Comparison of ENCODE assay signal across 12 cellular contexts in the genomic region with DNA sequence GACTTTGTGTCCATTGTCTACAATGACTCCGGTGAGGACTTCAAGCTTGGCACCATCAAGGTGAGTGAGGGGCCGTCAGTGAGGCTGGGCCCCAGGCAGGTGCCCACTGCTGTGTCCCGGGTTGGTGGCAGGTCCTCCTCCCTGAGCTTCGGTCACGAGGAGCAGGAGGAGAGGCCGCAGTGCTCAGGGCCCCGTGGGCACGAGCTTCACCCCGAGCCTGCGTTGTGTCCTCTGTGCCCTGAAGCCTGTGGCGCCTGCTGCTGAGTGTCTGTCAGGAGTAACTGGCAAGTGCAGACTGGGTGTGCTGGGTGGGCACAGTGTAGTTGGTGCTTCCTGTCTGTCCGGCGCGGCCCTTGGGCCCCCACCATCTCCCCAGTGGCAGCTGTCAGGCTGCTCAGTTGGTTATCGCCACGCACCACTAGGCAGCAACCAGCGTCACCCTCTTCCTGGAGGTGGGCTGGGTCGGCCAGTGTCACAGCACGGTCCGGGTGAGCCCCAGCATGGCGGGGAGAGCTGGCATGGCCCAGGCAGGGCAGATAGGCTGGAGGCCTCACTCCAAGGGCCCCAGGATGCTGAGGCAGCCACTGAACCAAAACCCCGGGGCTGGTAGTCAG.
"Had no signal": no experiment of that assay in that cellular context is flagged by ENCODE, and none has a peak within 500 bp of the region (broad histone marks: within the 10 kb centered on the region; RNA-seq: fewer than 3 reads in every experiment).

No MANE protein-coding gene starts in this region.

- H3K27ac ChIP-seq: coronary artery, ovary had no signal

- H3K4me3 ChIP-seq: coronary artery, esophagus squamous epithelium, ovary, tibial artery had no signal

- H3K36me3 ChIP-seq: ovary had no signal

- H3K9me3 ChIP-seq: esophagus squamous epithelium, ovary, tibial artery had no signal

- ATAC-seq: activated T-helper 17 cell treated with anti-CD3 and anti-CD28 coated beads, Interleukin-2, amount 50 U/mL, for 72 hours had no signal

- H3K27me3 ChIP-seq: esophagus squamous epithelium, ovary, tibial artery had no signal

- DNase-seq: activated CD4-positive, alpha-beta T cell treated with anti-CD3 and anti-CD28 coated beads, Interleukin-2, amount 50 U/mL, for 48 hours; activated naive CD4-positive, alpha-beta T cell treated with anti-CD3 and anti-CD28 coated beads, Interleukin-2, amount 10 ng/mL, durations not matched to agents 7 days and 5 days; central memory CD4-positive, alpha-beta T cell; effector CD8-positive, alpha-beta T cell; esophagus squamous epithelium; hypothalamus; ovary; stimulated activated naive CD4-positive, alpha-beta T cell; T-helper 9 cell; tibial artery had no signal
